In the genomic region with DNA sequence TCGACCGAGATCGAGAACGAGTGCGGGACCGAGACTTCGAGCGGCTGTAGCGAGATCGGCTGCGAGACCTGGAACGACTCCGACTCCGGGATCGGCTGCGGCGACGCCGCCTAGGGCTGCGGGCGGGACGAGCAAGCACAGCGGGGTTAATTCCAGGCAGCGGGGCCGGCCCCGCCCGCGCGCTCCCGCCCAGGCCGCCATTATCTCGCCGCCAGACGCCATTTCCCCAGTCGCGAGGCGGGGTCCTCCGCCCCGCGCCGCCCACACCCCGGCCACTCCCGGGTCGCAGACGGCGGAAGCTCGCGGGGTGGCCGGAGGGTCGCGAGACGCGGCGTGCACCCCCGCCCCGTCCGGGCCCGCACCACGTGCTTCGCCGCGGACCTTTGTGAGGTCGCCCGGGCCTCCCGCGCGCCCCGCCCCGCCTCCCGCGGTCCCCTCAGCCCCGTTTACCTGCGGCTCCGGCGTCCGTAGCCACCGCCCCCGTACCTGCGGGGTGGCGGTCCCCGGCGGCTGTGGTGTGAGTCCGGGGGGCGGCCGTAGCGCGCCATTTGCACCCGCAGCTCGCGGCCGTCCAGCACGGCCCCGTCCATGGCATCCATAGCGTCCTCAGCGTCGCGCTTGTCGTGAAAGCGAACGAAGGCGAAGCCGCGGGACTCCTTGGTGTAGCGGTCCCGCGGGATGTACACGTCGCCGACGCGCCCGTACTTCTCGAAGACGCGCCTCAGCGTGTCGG, we compare ENCODE assay signal across 8 cellular contexts. TPM values are rescaled to one million over a fixed set of nuclear protein-coding genes. Genes with fewer than 3 reads are reported as not detected.
DNase-seq lines count a peak whose midpoint lies in the region; ATAC-seq and TF ChIP-seq lines count a peak whose summit lies in the region.

No MANE protein-coding gene starts in this region.

- H3K36me3 Mint-ChIP-seq in activated CD8-positive, alpha-beta T cell treated with anti-CD3 and anti-CD28 coated beads, Interleukin-2, amount 10 ng/mL, durations not matched to agents 7 days and 5 days (ENCODE audit: low read depth), result peaks cover 48% of the 10 kb centered on the region

- peak overlapping the region; percentile 92 for H2BK5ac ChIP-seq in mesenchymal stem cell (ENCODE audit: low read depth, low read length, poor library complexity, severe bottlenecking)

- peak overlapping the region; percentile 99 for H3K4me3 Mint-ChIP-seq in activated CD8-positive, alpha-beta T cell treated with anti-CD3 and anti-CD28 coated beads, Interleukin-2, amount 10 ng/mL, durations not matched to agents 7 days and 5 days

- POLR2A ChIA-PET in GM10248 (lab: Yijun Ruan, JAX), result interaction anchor here (0.5 to 3.4 kb wide), 6 partner anchors 9 to 1489 kb away, joined by 3 to 58 read pairs (median 5); partner anchors contain the start of genes JMJD6 and METTL23
- POLR2A ChIA-PET in HEK293 (lab: Yijun Ruan, JAX), result interaction anchor here (0.5 to 4.8 kb wide), 12 partner anchors 10 to 179 kb away, joined by 3 to 68 read pairs (median 8); partner anchors contain the start of genes JMJD6 and METTL23
- POLR2A ChIA-PET in activated CD8-positive, alpha-beta T cell treated with anti-CD3 and anti-CD28 coated beads, Interleukin-2, amount 10 ng/mL, durations not matched to agents 7 days and 5 days (lab: Charles Lee), result interaction anchor here (0.6 to 7.9 kb wide), 12 partner anchors 11 to 452 kb away, joined by 3 to 160 read pairs (median 6); partner anchors contain the start of genes JMJD6 and METTL23

- CTCF ChIA-PET in GM10248 (lab: Yijun Ruan, JAX), result interaction anchor here (0.8 to 3.0 kb wide), 2 partner anchors 9 to 20 kb away, joined by 3 to 13 read pairs; no protein-coding TSS in a partner anchor
- CTCF ChIA-PET in HEK293 (lab: Yijun Ruan, JAX), result interaction anchor here (2.0 kb wide), 1 partner anchor 10 kb away, joined by 6 read pairs; the partner anchor contains the start of genes JMJD6 and METTL23
- CTCF ChIA-PET in activated CD8-positive, alpha-beta T cell treated with anti-CD3 and anti-CD28 coated beads, Interleukin-2, amount 10 ng/mL, durations not matched to agents 7 days and 5 days (lab: Charles Lee), result interaction anchor here (1.2 to 10.5 kb wide), 3 partner anchors 9 to 351 kb away, joined by 3 to 76 read pairs (median 19); partner anchors contain the start of genes JMJD6 and METTL23

- peak overlapping the region; percentile 99 for H2BK15ac ChIP-seq in mesenchymal stem cell (ENCODE audit: low read depth, poor library complexity, severe bottlenecking)

- H2BK12ac ChIP-seq in mesenchymal stem cell (ENCODE audit: low read length in 2 of 2), result peak overlapping the region; percentile 84 to 85

- H3K36me3 ChIP-seq in HEK293 (ENCODE audit: control insufficient read depth in 2 of 2, insufficient read depth in 1 of 2, low read length in 2 of 2) (peaks cover 43 to 55% of the 10 kb centered on the region in 2 experiments), mesenchymal stem cell (ENCODE audit: control insufficient read depth in 1 of 2, insufficient read depth in 2 of 2, low read depth in 1 of 2, low read length in 2 of 2) (peaks cover 12 to 52% of the 10 kb centered on the region in 2 experiments)
- H3K36me3 ChIP-seq in effector memory CD4-positive, alpha-beta T cell (ENCODE audit: control insufficient read depth, insufficient read depth, low read length), result peaks cover 40% of the 10 kb centered on the region

- H3K4me3 ChIP-seq in HEK293 (ENCODE audit: low read depth, low read length) (peak overlapping the region; percentile 67), mesenchymal stem cell (ENCODE audit: insufficient read depth in 1 of 2, low read depth in 1 of 2, low read length in 2 of 2) (peak overlapping the region; percentile 95 to 100)
- peak overlapping the region; percentile 97 for H3K4me3 ChIP-seq in effector memory CD4-positive, alpha-beta T cell (ENCODE audit: insufficient read depth, low read depth, low read length, poor library complexity, severe bottlenecking)

- peak overlapping the region; percentile 98 for H2BK120ac ChIP-seq in mesenchymal stem cell (ENCODE audit: low read depth, low read length)

- H4K8ac ChIP-seq in mesenchymal stem cell (ENCODE audit: low read length), result peak overlapping the region; percentile 41

- H3K14ac ChIP-seq in mesenchymal stem cell (ENCODE audit: low read length in 2 of 2), result peak overlapping the region in 1 of 2 experiments; percentile 100

- H4K91ac ChIP-seq in mesenchymal stem cell (ENCODE audit: low read length), result peak overlapping the region; percentile 93

- peaks cover 46% of the 10 kb centered on the region for H3K4me1 Mint-ChIP-seq in activated CD8-positive, alpha-beta T cell treated with anti-CD3 and anti-CD28 coated beads, Interleukin-2, amount 10 ng/mL, durations not matched to agents 7 days and 5 days (ENCODE audit: low read depth)

- H3K18ac ChIP-seq in mesenchymal stem cell (ENCODE audit: low read depth in 1 of 2, low read length in 2 of 2), result peak overlapping the region; percentile 99 to 100

- TF ChIP-seq CTCF in GM10248 (IDR thresholded peaks at IDR 0.05; ENCODE audit: control extremely low read depth, extremely low read depth, low read depth, missing control alignments) (no peak), HEK293 (tag by site-specific recombination; IDR thresholded peaks at IDR 0.05) (peak; percentile 80; the same call in 1 of the 2 replicates)

- ATAC-seq in activated CD8-positive, alpha-beta T cell treated with anti-CD3 and anti-CD28 coated beads, Interleukin-2, amount 10 ng/mL, durations not matched to agents 7 days and 5 days, result peak; percentile 17
- no peak for ATAC-seq in HG03095 (IDR thresholded peaks at IDR 0.05; ENCODE audit: unreplicated experiment)

- peaks cover 5% of the 10 kb centered on the region for H3K79me1 ChIP-seq in mesenchymal stem cell (replicated peaks; ENCODE audit: low read length, poor library complexity, severe bottlenecking)

- H3K9me3 Mint-ChIP-seq in activated CD8-positive, alpha-beta T cell treated with anti-CD3 and anti-CD28 coated beads, Interleukin-2, amount 10 ng/mL, durations not matched to agents 7 days and 5 days (ENCODE audit: insufficient read depth), result no peaks in the 10 kb centered on the region

- no peak overlapping the region for H2AFZ ChIP-seq in mesenchymal stem cell (ENCODE audit: low read depth, low read length)

- H3K4me2 ChIP-seq in mesenchymal stem cell (ENCODE audit: low read length, poor library complexity, severe bottlenecking), result peak overlapping the region; percentile 74

- H3K23ac ChIP-seq in mesenchymal stem cell (ENCODE audit: low read length in 2 of 2), result peak overlapping the region in 1 of 2 experiments; percentile 96

- H3K9me3 ChIP-seq in HEK293 (ENCODE audit: control insufficient read depth, insufficient read depth, low read depth, low read length), result no peaks in the 10 kb centered on the region
- H3K9me3 ChIP-seq in effector memory CD4-positive, alpha-beta T cell (ENCODE audit: control insufficient read depth, low read length), result no peaks in the 10 kb centered on the region
- no peaks in the 10 kb centered on the region for H3K9me3 ChIP-seq in mesenchymal stem cell (ENCODE audit: control insufficient read depth, low read length)

- H2AK5ac ChIP-seq in mesenchymal stem cell (ENCODE audit: low read length, severe bottlenecking), result peak overlapping the region; percentile 8

- peak overlapping the region; percentile 95 for H3K27ac Mint-ChIP-seq in activated CD8-positive, alpha-beta T cell treated with anti-CD3 and anti-CD28 coated beads, Interleukin-2, amount 10 ng/mL, durations not matched to agents 7 days and 5 days

- H3K4me1 ChIP-seq in HEK293 (ENCODE audit: control insufficient read depth, insufficient read depth, low read length) (peaks cover 19% of the 10 kb centered on the region), mesenchymal stem cell (ENCODE audit: control insufficient read depth, insufficient read depth, low read depth, low read length) (peaks cover 2% of the 10 kb centered on the region)
- peaks cover 17% of the 10 kb centered on the region for H3K4me1 ChIP-seq in effector memory CD4-positive, alpha-beta T cell (ENCODE audit: control insufficient read depth, insufficient read depth, low read length, poor library complexity, severe bottlenecking)

- WGBS in mesenchymal stem cell, result under 1% methylated on average over 96 of the region's 117 CpGs

- H3K4ac ChIP-seq in mesenchymal stem cell (ENCODE audit: low read depth in 1 of 2, low read length in 2 of 2), result peak overlapping the region; percentile 90 to 99

- no peaks in the 10 kb centered on the region for H3K27me3 ChIP-seq in effector memory CD4-positive, alpha-beta T cell (replicated peaks; ENCODE audit: control insufficient read depth, insufficient read depth, low read length, poor library complexity, severe bottlenecking)
- no peaks in the 10 kb centered on the region for H3K27me3 ChIP-seq in mesenchymal stem cell (ENCODE audit: control insufficient read depth in 1 of 2, insufficient read depth in 1 of 2, low read length in 2 of 2)

- DNase-seq in GM10248 (ENCODE audit: extremely low spot score) (peak; percentile 59), NCI-H146 treated with DMSO at 0.1 percent for 48 hours (lab: John Stamatoyannopoulos, UW; ENCODE audit: unreplicated experiment) (peak; percentile 47), mesenchymal stem cell (peak; percentile 76)
- DNase-seq in activated CD8-positive, alpha-beta T cell treated with anti-CD3 and anti-CD28 coated beads, Interleukin-2, amount 10 ng/mL, durations not matched to agents 7 days and 5 days, result peak; percentile 69
- peak; percentile 49 to 64 (median 53) for DNase-seq in effector memory CD4-positive, alpha-beta T cell
- peak; percentile 41 to 45 for DNase-seq in stimulated activated CD8-positive, alpha-beta memory T cell treated with anti-CD3 and anti-CD28 coated beads, Interleukin-15, amount 100 ng/mL, for 48 hours (ENCODE audit: low read depth in 2 of 2)

- no peaks in the 10 kb centered on the region for H3K27me3 Mint-ChIP-seq in activated CD8-positive, alpha-beta T cell treated with anti-CD3 and anti-CD28 coated beads, Interleukin-2, amount 10 ng/mL, durations not matched to agents 7 days and 5 days (ENCODE audit: low read depth)

- peak overlapping the region; percentile 95 for H3K9ac ChIP-seq in mesenchymal stem cell (ENCODE audit: low read length)

- H3K27ac ChIP-seq in HEK293 (ENCODE audit: extremely low read depth, low read depth, low read length) (peak overlapping the region; percentile 99), mesenchymal stem cell (ENCODE audit: low read length, poor library complexity, severe bottlenecking) (peak overlapping the region; percentile 86)
- peak overlapping the region; percentile 97 for H3K27ac ChIP-seq in effector memory CD4-positive, alpha-beta T cell (ENCODE audit: insufficient read depth, low read length, poor library complexity, severe bottlenecking)

RNA-seq across cellular contexts. Expression of gene SRSF2, which starts 0.6 kb away (rescaled TPM):
- total RNA-seq in activated CD8-positive, alpha-beta T cell treated with anti-CD3 and anti-CD28 coated beads, Interleukin-2, amount 10 ng/mL, durations not matched to agents 7 days and 5 days, result 100 to 1,000 TPM; 420 to 444 TPM
- polyA plus RNA-seq in mesenchymal stem cell (2013, experiment 1 of 2), result 127 TPM
- 137 TPM for polyA plus RNA-seq in mesenchymal stem cell (2013, experiment 2 of 2)

RNA-seq across cellular contexts. Expression of gene MFSD11, which starts 1.4 kb away (rescaled TPM):
- total RNA-seq in activated CD8-positive, alpha-beta T cell treated with anti-CD3 and anti-CD28 coated beads, Interleukin-2, amount 10 ng/mL, durations not matched to agents 7 days and 5 days, result 10 to 100 TPM; 22.1 to 22.8 TPM
- polyA plus RNA-seq in mesenchymal stem cell (2013, experiment 1 of 2), result 24.6 TPM
- polyA plus RNA-seq in mesenchymal stem cell (2013, experiment 2 of 2), result 23.7 TPM

RNA-seq across cellular contexts. Expression of gene METTL23, which starts 9.9 kb away (rescaled TPM):
- total RNA-seq in activated CD8-positive, alpha-beta T cell treated with anti-CD3 and anti-CD28 coated beads, Interleukin-2, amount 10 ng/mL, durations not matched to agents 7 days and 5 days, result 10 to 100 TPM; 39.6 to 44.7 TPM
- polyA plus RNA-seq in mesenchymal stem cell (2013, experiment 1 of 2), result 35.5 TPM
- 38.7 TPM for polyA plus RNA-seq in mesenchymal stem cell (2013, experiment 2 of 2)

RNA-seq across cellular contexts. Expression of gene JMJD6, which starts 10.1 kb away (rescaled TPM):
- total RNA-seq in activated CD8-positive, alpha-beta T cell treated with anti-CD3 and anti-CD28 coated beads, Interleukin-2, amount 10 ng/mL, durations not matched to agents 7 days and 5 days, result 10 to 100 TPM; 59.3 to 61.2 TPM
- polyA plus RNA-seq in mesenchymal stem cell (2013, experiment 1 of 2), result 23.3 TPM
- polyA plus RNA-seq in mesenchymal stem cell (2013, experiment 2 of 2), result 24.1 TPM

RNA-seq across cellular contexts. Expression of gene MXRA7, which starts 25.8 kb away (rescaled TPM):
- total RNA-seq in activated CD8-positive, alpha-beta T cell treated with anti-CD3 and anti-CD28 coated beads, Interleukin-2, amount 10 ng/mL, durations not matched to agents 7 days and 5 days, result 10 to 100 TPM; 12.4 to 13.3 TPM
- 167 TPM for polyA plus RNA-seq in mesenchymal stem cell (2013, experiment 1 of 2)
- polyA plus RNA-seq in mesenchymal stem cell (2013, experiment 2 of 2), result 173 TPM
